7 cellular contexts compared by ENCODE assay signal in genomic region chr15:41250745-41251144, GRCh38. TPM values are rescaled to one million over a fixed set of nuclear protein-coding genes. Genes with fewer than 3 reads are reported as not detected.
"Had no signal": no experiment of that assay in that cellular context is flagged by ENCODE, and none has a peak within 500 bp of the region (broad histone marks: within the 10 kb centered on the region; RNA-seq: fewer than 3 reads in every experiment).

No MANE protein-coding gene starts in this region.

RNA-seq across cellular contexts. Expression of gene EXD1, which starts 20.2 kb away (rescaled TPM):
- total RNA-seq: HT-29, LHCN-M2, OCI-LY7, PC-3, Peyer's patch, RPMI7951, SK-MEL-5 had no signal
